In the genomic region with DNA sequence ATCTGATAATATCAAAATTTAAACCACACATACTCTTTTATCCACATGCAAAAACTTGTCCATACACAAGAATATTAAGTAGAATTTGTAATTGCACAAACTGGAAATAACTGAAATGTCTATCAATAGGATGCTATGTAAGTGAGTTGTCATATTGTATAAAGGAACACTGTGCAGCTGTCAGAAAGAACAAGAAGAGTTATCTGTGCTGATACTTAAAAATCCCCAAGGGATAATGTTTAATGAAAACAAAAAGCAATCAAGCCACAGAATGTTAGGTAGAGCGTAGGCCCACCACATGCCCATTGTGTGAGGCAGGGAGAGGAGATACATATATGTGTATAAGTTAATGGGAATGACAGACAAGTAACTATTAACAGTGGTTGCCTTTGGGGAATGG, we compare ENCODE assay signal across 10 cellular contexts. TPM values are rescaled to one million over a fixed set of nuclear protein-coding genes. Genes with fewer than 3 reads are reported as not detected.
DNase-seq lines count a peak whose midpoint lies in the region; ATAC-seq, FAIRE-seq and TF ChIP-seq lines count a peak whose summit lies in the region.
"Had no signal": no experiment of that assay in that cellular context is flagged by ENCODE, and none has a peak within 500 bp of the region (broad histone marks: within the 10 kb centered on the region; RNA-seq: fewer than 3 reads in every experiment).

No MANE protein-coding gene starts in this region.

- CTCF ChIA-PET in HepG2 (lab: Yijun Ruan, JAX; ENCODE audit: low intra/inter-chr PET ratio, low total read pairs), result no interaction called here

- no peak for TF ChIP-seq EP300 in HepG2 (IDR thresholded peaks at IDR 0.05; ENCODE audit: low read depth in 2 of 2, low read length in 2 of 2)
- no peak for TF ChIP-seq EP300 in HepG2 (CRISPR knock-in tag; IDR thresholded peaks at IDR 0.05; ENCODE audit: borderline replicate concordance)

- WGBS in HepG2 (ENCODE audit: low lambda C conversion rate), result 10% methylated on average over 1 of the region's 1 CpG

- no peaks in the 10 kb centered on the region for H3K9me3 ChIP-seq in HepG2 (ENCODE audit: low read length)

- H4K20me1 ChIP-seq in HepG2 (ENCODE audit: insufficient read depth, low read length), result no peaks in the 10 kb centered on the region

- TF ChIP-seq CTCF in HFF-Myc (IDR thresholded peaks at IDR 0.05; ENCODE audit: low read depth, low read length, missing control alignments), result no peak
- TF ChIP-seq CTCF in astrocyte of the cerebellum (IDR thresholded peaks at IDR 0.05; ENCODE audit: low read depth, low read length, missing control alignments), result no peak
- TF ChIP-seq CTCF in HepG2 (CRISPR knock-in tag; IDR thresholded peaks at IDR 0.05), result no peak

- no peak for DNase-seq in HFF-Myc (ENCODE audit: extremely low read depth, low read depth)
- DNase-seq in astrocyte of the cerebellum (ENCODE audit: low read depth), result no peak
- no peak for DNase-seq in HepG2 (ENCODE audit: low spot score)
- DNase-seq in stimulated activated naive B cell treated with anti-CD40 and anti-IgM and Interleukin-4, amounts not matched to agents 10 μg/mL and 1 μg/mL and 100 μg/mL, for 72 hours, result no peak
- no peak for DNase-seq in LoVo (ENCODE audit: low spot score)
- no peak for DNase-seq in SK-N-DZ (ENCODE audit: low spot score)
- no peak for DNase-seq in NK-92 treated with Interleukin-12 subunit alpha and Interleukin-12 subunit beta, amount 100 ng/mL, for 24 hours (lab: John Stamatoyannopoulos, UW)
- DNase-seq: NCI-H345; stimulated activated CD4-positive, alpha-beta T cell treated with anti-CD3 and anti-CD28 coated beads, Interleukin-4, amount 100 ng/mL, for 24 hours had no signal

- BruUV-seq in HepG2 (replicated peaks; lab: Mats Ljungman, UMichigan), result no TSS peak

- intact Hi-C loops in HepG2 (cut with micrococcal nuclease; ENCODE audit: unreplicated experiment), result loop anchor here (5.0 to 10.0 kb wide), 2 partner anchors 99 to 162 kb away; a partner anchor contains a TSS

- H3K27me3 Mint-ChIP-seq in stimulated activated naive B cell treated with anti-CD40 and anti-IgM and Interleukin-4, amounts not matched to agents 10 μg/mL and 1 μg/mL and 100 μg/mL, for 72 hours, result no peaks in the 10 kb centered on the region

- no peak overlapping the region for H2AFZ ChIP-seq in HepG2 (ENCODE audit: low read length)

- peak overlapping the region; percentile 82 for H3K27ac ChIP-seq in HepG2 (ENCODE audit: extremely low read length, insufficient read depth, low read length)

- H3K27me3 ChIP-seq in HepG2 (ENCODE audit: control insufficient read depth in 1 of 2, insufficient read depth in 2 of 2, low read length in 2 of 2), result peaks cover 0 to 3% of the 10 kb centered on the region in 2 experiments; a peak in 1 of 5 replicates

- H3K4me1 ChIP-seq in HepG2 (ENCODE audit: insufficient read depth, low read length), result peaks cover 66% of the 10 kb centered on the region

- H3K4me2 ChIP-seq in HepG2 (ENCODE audit: low read depth, low read length), result peak overlapping the region; percentile 88

- H3K36me3 ChIP-seq in HepG2 (replicated peaks in 1 of 2; ENCODE audit: control insufficient read depth in 1 of 2, insufficient read depth in 2 of 2, low read length in 2 of 2), result peaks cover 1 to 4% of the 10 kb centered on the region in 2 experiments; a peak in 4 of 5 replicates

- in situ Hi-C loops in astrocyte of the cerebellum (cut with HindIII; ENCODE audit: low sequenced_read_pairs), result no loop called here
- in situ Hi-C loops in HepG2 (cut with HindIII; ENCODE audit: extremely low pct_ligation_motif_present, low pct_unique_long_range_greater_than_20kb), result no loop called here

- ATAC-seq in HepG2, result no peak
- ATAC-seq in stimulated activated naive B cell treated with anti-CD40 and anti-IgM and Interleukin-4, amounts not matched to agents 10 μg/mL and 1 μg/mL and 100 μg/mL, for 72 hours (replicated peaks), result no peak
- no peak for ATAC-seq in activated CD4-positive, CD25-positive, alpha-beta regulatory T cell treated with anti-CD3 and anti-CD28 coated beads, Interleukin-2, amount 50 U/mL, for 24 hours

- peak overlapping the region; percentile 11 for H3K27ac Mint-ChIP-seq in stimulated activated naive B cell treated with anti-CD40 and anti-IgM and Interleukin-4, amounts not matched to agents 10 μg/mL and 1 μg/mL and 100 μg/mL, for 72 hours

- POLR2A ChIA-PET in HepG2 (lab: Yijun Ruan, JAX), result interaction anchor here (0.7 to 2.9 kb wide), 5 partner anchors 55 to 100 kb away, joined by 3 to 19 read pairs (median 4); a partner anchor contains a TSS

- peaks cover 62% of the 10 kb centered on the region for H3K79me2 ChIP-seq in HepG2 (ENCODE audit: insufficient read depth, low read length)

- no peak for TF ChIP-seq POLR2A in HepG2 (IDR thresholded peaks at IDR 0.05; ENCODE audit: insufficient read depth in 1 of 2, low read depth in 2 of 2, low read length in 2 of 2)

- peak overlapping the region; percentile 52 for H3K4me3 ChIP-seq in HFF-Myc (replicated peaks; ENCODE audit: low read depth, low read length)
- H3K4me3 ChIP-seq in astrocyte of the cerebellum (ENCODE audit: low read depth, low read length), result peak overlapping the region; percentile 62
- peak overlapping the region; percentile 70 to 85 (median 85) for H3K4me3 ChIP-seq in HepG2 (replicated peaks in 1 of 3; ENCODE audit: insufficient read depth in 1 of 3, low read depth in 2 of 3, low read length in 3 of 3)

- peak overlapping the region; percentile 88 for H3K9ac ChIP-seq in HepG2 (ENCODE audit: insufficient read depth, low read depth, low read length)

- no peak for FAIRE-seq in HepG2 (lab: Jason Lieb, UNC)

- H3K36me3 Mint-ChIP-seq in stimulated activated naive B cell treated with anti-CD40 and anti-IgM and Interleukin-4, amounts not matched to agents 10 μg/mL and 1 μg/mL and 100 μg/mL, for 72 hours, result peaks cover 6 to 15% of the 10 kb centered on the region in 2 donors

- peak overlapping the region; percentile 85 to 91 for H3K4me3 Mint-ChIP-seq in stimulated activated naive B cell treated with anti-CD40 and anti-IgM and Interleukin-4, amounts not matched to agents 10 μg/mL and 1 μg/mL and 100 μg/mL, for 72 hours

- peaks cover 35 to 80% of the 10 kb centered on the region in 2 donors for H3K4me1 Mint-ChIP-seq in stimulated activated naive B cell treated with anti-CD40 and anti-IgM and Interleukin-4, amounts not matched to agents 10 μg/mL and 1 μg/mL and 100 μg/mL, for 72 hours

- no peaks in the 10 kb centered on the region for H3K9me3 Mint-ChIP-seq in stimulated activated naive B cell treated with anti-CD40 and anti-IgM and Interleukin-4, amounts not matched to agents 10 μg/mL and 1 μg/mL and 100 μg/mL, for 72 hours

- TF ChIP-seq RAD21 in HepG2 (CRISPR knock-in tag; IDR thresholded peaks at IDR 0.05), result no peak

TF ChIP-seq in HepG2, 621 proteins besides CTCF, POLR2A, EP300 and RAD21 (continues in another document):
- TF ChIP-seq, protein P1, sequence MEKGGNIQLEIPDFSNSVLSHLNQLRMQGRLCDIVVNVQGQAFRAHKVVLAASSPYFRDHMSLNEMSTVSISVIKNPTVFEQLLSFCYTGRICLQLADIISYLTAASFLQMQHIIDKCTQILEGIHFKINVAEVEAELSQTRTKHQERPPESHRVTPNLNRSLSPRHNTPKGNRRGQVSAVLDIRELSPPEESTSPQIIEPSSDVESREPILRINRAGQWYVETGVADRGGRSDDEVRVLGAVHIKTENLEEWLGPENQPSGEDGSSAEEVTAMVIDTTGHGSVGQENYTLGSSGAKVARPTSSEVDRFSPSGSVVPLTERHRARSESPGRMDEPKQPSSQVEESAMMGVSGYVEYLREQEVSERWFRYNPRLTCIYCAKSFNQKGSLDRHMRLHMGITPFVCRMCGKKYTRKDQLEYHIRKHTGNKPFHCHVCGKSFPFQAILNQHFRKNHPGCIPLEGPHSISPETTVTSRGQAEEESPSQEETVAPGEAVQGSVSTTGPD (CRISPR knock-in tag; IDR thresholded peaks at IDR 0.05), result no peak
- no peak for TF ChIP-seq MBD4 (IDR thresholded peaks at IDR 0.05; ENCODE audit: borderline replicate concordance, low read length)
- TF ChIP-seq GATAD1 (CRISPR knock-in tag; IDR thresholded peaks at IDR 0.05), result no peak
- TF ChIP-seq KLF13 (CRISPR knock-in tag; IDR thresholded peaks at IDR 0.05), result no peak
- TF ChIP-seq, protein P2, sequence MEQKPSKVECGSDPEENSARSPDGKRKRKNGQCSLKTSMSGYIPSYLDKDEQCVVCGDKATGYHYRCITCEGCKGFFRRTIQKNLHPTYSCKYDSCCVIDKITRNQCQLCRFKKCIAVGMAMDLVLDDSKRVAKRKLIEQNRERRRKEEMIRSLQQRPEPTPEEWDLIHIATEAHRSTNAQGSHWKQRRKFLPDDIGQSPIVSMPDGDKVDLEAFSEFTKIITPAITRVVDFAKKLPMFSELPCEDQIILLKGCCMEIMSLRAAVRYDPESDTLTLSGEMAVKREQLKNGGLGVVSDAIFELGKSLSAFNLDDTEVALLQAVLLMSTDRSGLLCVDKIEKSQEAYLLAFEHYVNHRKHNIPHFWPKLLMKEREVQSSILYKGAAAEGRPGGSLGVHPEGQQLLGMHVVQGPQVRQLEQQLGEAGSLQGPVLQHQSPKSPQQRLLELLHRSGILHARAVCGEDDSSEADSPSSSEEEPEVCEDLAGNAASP (CRISPR knock-in tag; IDR thresholded peaks at IDR 0.05; ENCODE audit: borderline replicate concordance), result no peak

RNA-seq across cellular contexts. Expression of a gene that starts 25.9 kb away (rescaled TPM):
- not detected in 2 replicates for total RNA-seq in HepG2 (2016; rRNA removed; fragmentation: Illumina TruSeq; extraction: Trizol)
- not detected in 2 replicates for total RNA-seq in HepG2 (2016; cell fraction: cytosol; rRNA removed; fragmentation: Illumina TruSeq; extraction: Trizol; ENCODE audit: low read depth)
- total RNA-seq in HepG2 (2016; cell fraction: insoluble cytoplasmic fraction; rRNA removed; fragmentation: Illumina TruSeq; extraction: Trizol), result not detected in 2 replicates
- not detected in 2 replicates for total RNA-seq in HepG2 (2016; cell fraction: membrane; rRNA removed; fragmentation: Illumina TruSeq; extraction: Trizol)
- total RNA-seq in HepG2 (2016; cell fraction: nucleus; rRNA removed; fragmentation: Illumina TruSeq; extraction: Trizol), result not detected in 2 replicates
- polyA plus RNA-seq in HepG2 (2011; rRNA removed), result not detected in 2 replicates
- not detected in 2 replicates for polyA plus RNA-seq in HepG2 (2011; cell fraction: cytosol; rRNA removed)
- not detected in 2 replicates for polyA plus RNA-seq in HepG2 (2011; cell fraction: nucleus; rRNA removed)
- not detected in 2 replicates for polyA plus RNA-seq in HepG2 (2012)
- polyA plus RNA-seq in HepG2 (2016; cell fraction: cytosol; fragmentation: Illumina TruSeq; extraction: Trizol; ENCODE audit: low read depth), result not detected in 2 replicates
- polyA plus RNA-seq in HepG2 (2016; cell fraction: insoluble cytoplasmic fraction; fragmentation: Illumina TruSeq; extraction: Trizol; ENCODE audit: low read depth), result not detected in 2 replicates
- not detected in 2 replicates for polyA plus RNA-seq in HepG2 (2016; cell fraction: membrane; fragmentation: Illumina TruSeq; extraction: Trizol; ENCODE audit: low read depth)
- not detected in 2 replicates for polyA plus RNA-seq in HepG2 (2016; cell fraction: nucleus; fragmentation: Illumina TruSeq; extraction: Trizol; ENCODE audit: insufficient read depth, low read depth)
- polyA minus RNA-seq in HepG2 (2011; rRNA and poly(A)+ RNA removed; ENCODE audit: low replicate concordance), result not detected in 2 replicates
- not detected in 2 replicates for polyA minus RNA-seq in HepG2 (2011; cell fraction: cytosol; rRNA and poly(A)+ RNA removed)
- not detected in 2 replicates for polyA minus RNA-seq in HepG2 (2011; cell fraction: nucleus; rRNA and poly(A)+ RNA removed)
- not detected in 2 replicates for polyA plus RNA-seq in SK-N-DZ (2014; cell fraction: cytosol; rRNA removed)
- not detected in 2 replicates for polyA plus RNA-seq in SK-N-DZ (2014; cell fraction: nucleus; rRNA removed)
